In genomic region chr16:23571895-23572294, GRCh38 we compare ENCODE assay signal across 1 cellular context.
TF ChIP-seq lines count a peak whose summit lies in the region.

No MANE protein-coding gene starts in this region.

TF ChIP-seq in HepG2, 621 proteins besides CTCF, POLR2A, EP300 and RAD21:
- peak; percentile 71; the same call in 1 of the 2 replicates for TF ChIP-seq POLR2AphosphoS2 (IDR thresholded peaks at IDR 0.05; ENCODE audit: low read depth, low read length)
- no peak for TF ChIP-seq ISL2 (CRISPR knock-in tag; IDR thresholded peaks at IDR 0.05)
